In the genomic region with DNA sequence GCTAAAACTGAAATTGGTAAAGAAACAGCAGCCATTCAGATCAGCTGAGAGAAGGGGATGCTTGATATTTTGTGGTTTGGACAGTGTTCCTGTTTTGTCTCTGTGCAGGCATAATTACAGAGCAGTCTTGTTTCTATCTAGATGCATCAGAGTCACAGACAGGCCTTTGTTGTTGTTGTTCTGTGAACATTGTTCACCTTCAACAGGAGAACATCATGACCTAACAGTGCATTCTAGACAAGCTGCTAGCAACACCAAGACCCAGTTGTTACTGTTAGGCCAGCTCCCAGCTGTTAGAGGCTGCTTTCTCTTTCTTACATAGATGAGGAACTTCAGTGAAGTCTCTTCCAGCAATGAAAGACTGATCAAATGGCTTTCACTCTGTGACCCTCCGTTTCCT, we compare ENCODE assay signal across 15 cellular contexts. TPM values are rescaled to one million over a fixed set of nuclear protein-coding genes. Genes with fewer than 3 reads are reported as not detected.
DNase-seq lines count a peak whose midpoint lies in the region; ATAC-seq, FAIRE-seq and TF ChIP-seq lines count a peak whose summit lies in the region.
"Had no signal": no experiment of that assay in that cellular context is flagged by ENCODE, and none has a peak within 500 bp of the region (broad histone marks: within the 10 kb centered on the region; RNA-seq: fewer than 3 reads in every experiment).

No MANE protein-coding gene starts in this region.

- no peak overlapping the region for H3K27ac Mint-ChIP-seq in activated CD4-positive, alpha-beta T cell treated with anti-CD3 and anti-CD28 coated beads, Interleukin-2, amount 10 ng/mL, durations not matched to agents 24 days and 14 days
- H3K27ac Mint-ChIP-seq in stimulated activated naive B cell treated with anti-CD40 and anti-IgM and Interleukin-4, amounts not matched to agents 10 μg/mL and 1 μg/mL and 100 μg/mL, for 72 hours: peak overlapping the region; percentile 91

- no peak for TF ChIP-seq POLR2A in Peyer's patch (IDR thresholded peaks at IDR 0.05)

- H3K36me3 Mint-ChIP-seq in activated CD4-positive, alpha-beta T cell treated with anti-CD3 and anti-CD28 coated beads, Interleukin-2, amount 10 ng/mL, durations not matched to agents 24 days and 14 days (ENCODE audit: low read depth): peaks cover 7% of the 10 kb centered on the region
- H3K36me3 Mint-ChIP-seq in stimulated activated naive B cell treated with anti-CD40 and anti-IgM and Interleukin-4, amounts not matched to agents 10 μg/mL and 1 μg/mL and 100 μg/mL, for 72 hours: peaks cover 0 to 9% of the 10 kb centered on the region in 2 donors

- TF ChIP-seq CTCF in Peyer's patch (IDR thresholded peaks at IDR 0.05): no peak
- no peak for TF ChIP-seq CTCF in D721Med (IDR thresholded peaks at IDR 0.05; ENCODE audit: insufficient read depth, missing control alignments)

- H3K27me3 ChIP-seq in Peyer's patch: no peaks in the 10 kb centered on the region

- peaks cover 14% of the 10 kb centered on the region for H3K4me1 Mint-ChIP-seq in activated CD4-positive, alpha-beta T cell treated with anti-CD3 and anti-CD28 coated beads, Interleukin-2, amount 10 ng/mL, durations not matched to agents 24 days and 14 days
- H3K4me1 Mint-ChIP-seq in stimulated activated naive B cell treated with anti-CD40 and anti-IgM and Interleukin-4, amounts not matched to agents 10 μg/mL and 1 μg/mL and 100 μg/mL, for 72 hours: peaks cover 13 to 29% of the 10 kb centered on the region in 2 donors

- peak; percentile 93 to 96 for ATAC-seq in stimulated activated naive B cell treated with anti-CD40 and anti-IgM and Interleukin-4, amounts not matched to agents 10 μg/mL and 1 μg/mL and 100 μg/mL, for 72 hours (replicated peaks)
- no peak for ATAC-seq in HG03521 (IDR thresholded peaks at IDR 0.05; ENCODE audit: unreplicated experiment)

- peaks cover 25% of the 10 kb centered on the region for H3K27me3 Mint-ChIP-seq in activated CD4-positive, alpha-beta T cell treated with anti-CD3 and anti-CD28 coated beads, Interleukin-2, amount 10 ng/mL, durations not matched to agents 24 days and 14 days
- peaks cover 0 to 5% of the 10 kb centered on the region in 2 donors for H3K27me3 Mint-ChIP-seq in stimulated activated naive B cell treated with anti-CD40 and anti-IgM and Interleukin-4, amounts not matched to agents 10 μg/mL and 1 μg/mL and 100 μg/mL, for 72 hours

- H3K4me3 ChIP-seq in Peyer's patch: no peak overlapping the region
- H3K4me3 ChIP-seq: heart right ventricle, thoracic aorta had no signal

- H3K9me3 ChIP-seq in Peyer's patch: no peaks in the 10 kb centered on the region

- intact Hi-C loops in activated CD4-positive, alpha-beta T cell treated with anti-CD3 and anti-CD28 coated beads, Interleukin-2, amount 10 ng/mL, durations not matched to agents 24 days and 14 days (cut with micrococcal nuclease): no loop called here

- peak overlapping the region; percentile 44 for H3K4me3 Mint-ChIP-seq in activated CD4-positive, alpha-beta T cell treated with anti-CD3 and anti-CD28 coated beads, Interleukin-2, amount 10 ng/mL, durations not matched to agents 24 days and 14 days
- peak overlapping the region; percentile 58 to 71 for H3K4me3 Mint-ChIP-seq in stimulated activated naive B cell treated with anti-CD40 and anti-IgM and Interleukin-4, amounts not matched to agents 10 μg/mL and 1 μg/mL and 100 μg/mL, for 72 hours

- no peaks in the 10 kb centered on the region for H3K36me3 ChIP-seq in Peyer's patch
- H3K36me3 ChIP-seq: heart right ventricle, thoracic aorta had no signal

- DNase-seq in activated CD4-positive, alpha-beta T cell treated with anti-CD3 and anti-CD28 coated beads, Interleukin-2, amount 10 ng/mL, durations not matched to agents 24 days and 14 days: peak; percentile 69
- no peak for DNase-seq in activated CD4-positive, alpha-beta T cell treated with anti-CD3 and anti-CD28 coated beads, Interleukin-2, amount 50 U/mL, for 48 hours
- DNase-seq in Peyer's patch (peak in 2 of 3 donors; percentile 50 to 75), caudate nucleus (lab: John Stamatoyannopoulos, UW) (no peak), NCI-H146 treated with DMSO at 0.1 percent for 48 hours (lab: John Stamatoyannopoulos, UW; ENCODE audit: unreplicated experiment) (no peak), D721Med (ENCODE audit: insufficient read length, low spot score) (no peak)
- DNase-seq in stimulated activated naive B cell treated with anti-CD40 and anti-IgM and Interleukin-4, amounts not matched to agents 10 μg/mL and 1 μg/mL and 100 μg/mL, for 72 hours: no peak
- DNase-seq: ACHN, heart right ventricle, NCI-H2171, posterior cingulate gyrus had no signal

- H3K4me1 ChIP-seq in Peyer's patch: no peaks in the 10 kb centered on the region

- no peak for FAIRE-seq in D721Med (lab: Jason Lieb, UNC)

- H3K9me3 Mint-ChIP-seq in activated CD4-positive, alpha-beta T cell treated with anti-CD3 and anti-CD28 coated beads, Interleukin-2, amount 10 ng/mL, durations not matched to agents 24 days and 14 days: peaks cover 12% of the 10 kb centered on the region
- H3K9me3 Mint-ChIP-seq in stimulated activated naive B cell treated with anti-CD40 and anti-IgM and Interleukin-4, amounts not matched to agents 10 μg/mL and 1 μg/mL and 100 μg/mL, for 72 hours: peaks cover 0 to 6% of the 10 kb centered on the region in 2 donors

- H3K27ac ChIP-seq in Peyer's patch (peak overlapping the region; percentile 26 to 63 (median 50)), caudate nucleus (ENCODE audit: low read depth, low read length) (peak overlapping the region; percentile 18)
- H3K27ac ChIP-seq: RWPE1, thoracic aorta had no signal

RNA-seq across cellular contexts. Expression of gene LSR, which starts 8.5 kb away (rescaled TPM):
- total RNA-seq in activated CD4-positive, alpha-beta T cell treated with anti-CD3 and anti-CD28 coated beads, Interleukin-2, amount 10 ng/mL, durations not matched to agents 24 days and 14 days: 2.2 and 2.8 TPM in 2 replicates
- total RNA-seq in Peyer's patch: 100 to 1,000 TPM in 3 of 4 donors, 10 to 100 TPM in 1; 28.9 to 214 (median 188) TPM

RNA-seq across cellular contexts. Expression of gene FAM187B, which starts 11.8 kb away (rescaled TPM):
- not detected in 2 replicates for total RNA-seq in activated CD4-positive, alpha-beta T cell treated with anti-CD3 and anti-CD28 coated beads, Interleukin-2, amount 10 ng/mL, durations not matched to agents 24 days and 14 days
- not detected for total RNA-seq in Peyer's patch
- total RNA-seq: lung microvascular endothelial cell, thoracic aorta had no signal

RNA-seq across cellular contexts. Expression of gene USF2, which starts 28.4 kb away (rescaled TPM):
- total RNA-seq in activated CD4-positive, alpha-beta T cell treated with anti-CD3 and anti-CD28 coated beads, Interleukin-2, amount 10 ng/mL, durations not matched to agents 24 days and 14 days: 147 TPM in 2 replicates
- total RNA-seq in Peyer's patch: 100 to 1,000 TPM; 112 to 201 (median 142) TPM

RNA-seq across cellular contexts. Expression of gene HAMP, which starts 42.0 kb away (rescaled TPM):
- total RNA-seq in activated CD4-positive, alpha-beta T cell treated with anti-CD3 and anti-CD28 coated beads, Interleukin-2, amount 10 ng/mL, durations not matched to agents 24 days and 14 days: 0.40 TPM in 2 replicates
- not detected for total RNA-seq in Peyer's patch

RNA-seq across cellular contexts. Expression of gene MAG, which starts 51.6 kb away (rescaled TPM):
- total RNA-seq in activated CD4-positive, alpha-beta T cell treated with anti-CD3 and anti-CD28 coated beads, Interleukin-2, amount 10 ng/mL, durations not matched to agents 24 days and 14 days: 0.17 TPM in 1 of 2 replicates, not detected in the other
- total RNA-seq in Peyer's patch: 1 to 10 TPM in 1 of 4 donors, not detected in 3; 3.8 TPM
- total RNA-seq: lung microvascular endothelial cell had no signal

Comparison
In these comparisons a context has a peak if more than half of its experiments do, and no peak if none do; other contexts are left out.
1. DNase-seq: peak in activated CD4-positive, alpha-beta T cell treated with anti-CD3 and anti-CD28 coated beads, Interleukin-2, amount 10 ng/mL, durations not matched to agents 24 days and 14 days (single experiment) and Peyer's patch (2 of 3); none in activated CD4-positive, alpha-beta T cell treated with anti-CD3 and anti-CD28 coated beads, Interleukin-2, amount 50 U/mL, for 48 hours (0 of 2), caudate nucleus (0 of 61), stimulated activated naive B cell treated with anti-CD40 and anti-IgM and Interleukin-4, amounts not matched to agents 10 μg/mL and 1 μg/mL and 100 μg/mL, for 72 hours (single experiment), NCI-H146 treated with DMSO at 0.1 percent for 48 hours (single experiment) and D721Med (single experiment).